10 cellular contexts compared by ENCODE assay signal in the genomic region with DNA sequence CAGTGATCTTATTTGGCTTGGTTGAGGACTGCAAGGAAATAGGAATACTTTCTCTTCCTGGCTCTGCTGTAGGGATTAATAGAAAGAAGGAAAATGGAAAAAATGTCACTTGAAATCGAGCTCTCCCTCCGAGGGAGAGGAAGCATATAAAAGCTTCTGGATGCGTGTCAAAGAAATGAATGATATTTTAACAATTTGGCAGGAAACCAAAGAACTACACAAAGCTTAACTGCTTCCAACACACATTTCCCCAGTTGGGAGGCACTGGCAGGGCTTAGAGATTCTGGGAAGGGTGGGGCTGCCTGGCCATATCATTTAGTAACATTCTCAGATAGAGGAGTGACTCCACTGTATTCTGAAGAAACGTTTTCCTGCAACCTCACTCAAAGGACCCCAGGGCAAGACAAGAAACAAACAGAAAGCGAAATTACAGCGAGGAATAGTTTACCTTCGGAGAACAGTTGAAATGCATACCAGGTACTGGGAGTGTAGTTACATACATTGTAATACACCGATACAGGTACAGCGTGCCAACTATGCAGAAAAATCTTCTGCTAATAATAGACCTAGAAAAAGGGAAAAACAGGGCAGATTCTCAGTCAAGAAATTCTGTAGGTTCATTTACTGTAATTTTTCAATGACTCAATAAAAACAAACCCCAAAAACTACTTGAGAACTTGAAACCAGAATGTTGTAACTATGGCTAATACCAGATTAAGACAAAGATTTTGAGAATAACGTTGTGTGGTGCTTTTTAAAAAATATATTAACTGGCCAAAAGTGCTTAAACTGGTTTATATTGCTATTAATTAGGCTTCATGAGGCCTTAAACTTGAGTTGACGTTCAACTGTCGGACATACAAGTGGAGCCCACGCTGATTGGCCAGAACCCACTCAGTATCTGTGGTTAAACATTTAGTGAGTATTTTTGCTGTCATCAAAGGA.
DNase-seq lines count a peak whose midpoint lies in the region; ATAC-seq and TF ChIP-seq lines count a peak whose summit lies in the region.
"Had no signal": no experiment of that assay in that cellular context is flagged by ENCODE, and none has a peak within 500 bp of the region (broad histone marks: within the 10 kb centered on the region; RNA-seq: fewer than 3 reads in every experiment).

No MANE protein-coding gene starts in this region.

- peak overlapping the region; percentile 43 for H3K4me3 ChIP-seq in fibroblast of the aortic adventitia (ENCODE audit: low read depth, low read length)
- no peak overlapping the region for H3K4me3 ChIP-seq in retinal pigment epithelial cell (ENCODE audit: low read length)

- TF ChIP-seq CTCF in fibroblast of the aortic adventitia (IDR thresholded peaks at IDR 0.05; ENCODE audit: insufficient read depth, low read length) = no peak
- no peak for TF ChIP-seq CTCF in retinal pigment epithelial cell (conservative IDR thresholded peaks at IDR 0.05; ENCODE audit: low read depth, low read length)

- H3K9me3 Mint-ChIP-seq in stimulated activated memory B cell treated with anti-CD40 and anti-IgM and Interleukin-4, amounts not matched to agents 10 μg/mL and 1 μg/mL and 100 μg/mL, for 72 hours = no peaks in the 10 kb centered on the region

- DNase-seq in GM03348 (ENCODE audit: low spot score) = peak; percentile 54
- DNase-seq in fibroblast of the aortic adventitia (ENCODE audit: low read depth) = peak; percentile 95
- peak; percentile 68 for DNase-seq in retinal pigment epithelial cell (ENCODE audit: low read depth)
- DNase-seq in NCI-H524 treated with DMSO at 0.1 percent for 48 hours (lab: John Stamatoyannopoulos, UW) = no peak
- no peak for DNase-seq in kidney glomerular epithelial cell (lab: John Stamatoyannopoulos, UW)
- DNase-seq: NCI-H2227 treated with DMSO at 0.1 percent for 48 hours had no signal

- peaks cover 32% of the 10 kb centered on the region for H3K36me3 Mint-ChIP-seq in stimulated activated memory B cell treated with anti-CD40 and anti-IgM and Interleukin-4, amounts not matched to agents 10 μg/mL and 1 μg/mL and 100 μg/mL, for 72 hours

- H3K4me3 Mint-ChIP-seq in stimulated activated memory B cell treated with anti-CD40 and anti-IgM and Interleukin-4, amounts not matched to agents 10 μg/mL and 1 μg/mL and 100 μg/mL, for 72 hours = no peak overlapping the region
- H3K4me3 Mint-ChIP-seq: activated naive CD8-positive, alpha-beta T cell had no signal

- peaks cover 29% of the 10 kb centered on the region for H3K4me1 Mint-ChIP-seq in stimulated activated memory B cell treated with anti-CD40 and anti-IgM and Interleukin-4, amounts not matched to agents 10 μg/mL and 1 μg/mL and 100 μg/mL, for 72 hours

- peak; percentile 18 for ATAC-seq in SK-N-SH treated with all-trans-retinoic acid at 6 μM for 48 hours
- no peak for ATAC-seq in stimulated activated memory B cell treated with anti-CD40 and anti-IgM and Interleukin-4, amounts not matched to agents 10 μg/mL and 1 μg/mL and 100 μg/mL, for 72 hours
- ATAC-seq in GM18502 (IDR thresholded peaks at IDR 0.05; ENCODE audit: poor library complexity, unreplicated experiment) = no peak

- H3K27me3 Mint-ChIP-seq in stimulated activated memory B cell treated with anti-CD40 and anti-IgM and Interleukin-4, amounts not matched to agents 10 μg/mL and 1 μg/mL and 100 μg/mL, for 72 hours = no peaks in the 10 kb centered on the region
- H3K27me3 Mint-ChIP-seq: activated naive CD8-positive, alpha-beta T cell had no signal

- H3K27ac Mint-ChIP-seq in stimulated activated memory B cell treated with anti-CD40 and anti-IgM and Interleukin-4, amounts not matched to agents 10 μg/mL and 1 μg/mL and 100 μg/mL, for 72 hours = no peak overlapping the region
- H3K27ac Mint-ChIP-seq: activated naive CD8-positive, alpha-beta T cell had no signal

TF ChIP-seq in SK-N-SH treated with all-trans-retinoic acid at 6 μM for 48 hours, 23 proteins besides CTCF, POLR2A, EP300 and RAD21:
- TF ChIP-seq ZNF8 (CRISPR knock-in tag; IDR thresholded peaks at IDR 0.05) (no peak), BACH2 (CRISPR knock-in tag; IDR thresholded peaks at IDR 0.05; ENCODE audit: borderline replicate concordance) (no peak), OSR1 (CRISPR knock-in tag; IDR thresholded peaks at IDR 0.05) (no peak), ARNTL (CRISPR knock-in tag; IDR thresholded peaks at IDR 0.05; ENCODE audit: borderline replicate concordance, low read depth) (no peak), ESRRG (CRISPR knock-in tag; IDR thresholded peaks at IDR 0.05) (no peak), TOX (CRISPR knock-in tag; IDR thresholded peaks at IDR 0.05; ENCODE audit: borderline replicate concordance) (no peak), ZC3H10 (CRISPR knock-in tag; IDR thresholded peaks at IDR 0.05) (no peak), ISL1 (CRISPR knock-in tag; IDR thresholded peaks at IDR 0.05) (no peak), ZNF70 (CRISPR knock-in tag; IDR thresholded peaks at IDR 0.05) (no peak)
- TF ChIP-seq, protein P1, sequence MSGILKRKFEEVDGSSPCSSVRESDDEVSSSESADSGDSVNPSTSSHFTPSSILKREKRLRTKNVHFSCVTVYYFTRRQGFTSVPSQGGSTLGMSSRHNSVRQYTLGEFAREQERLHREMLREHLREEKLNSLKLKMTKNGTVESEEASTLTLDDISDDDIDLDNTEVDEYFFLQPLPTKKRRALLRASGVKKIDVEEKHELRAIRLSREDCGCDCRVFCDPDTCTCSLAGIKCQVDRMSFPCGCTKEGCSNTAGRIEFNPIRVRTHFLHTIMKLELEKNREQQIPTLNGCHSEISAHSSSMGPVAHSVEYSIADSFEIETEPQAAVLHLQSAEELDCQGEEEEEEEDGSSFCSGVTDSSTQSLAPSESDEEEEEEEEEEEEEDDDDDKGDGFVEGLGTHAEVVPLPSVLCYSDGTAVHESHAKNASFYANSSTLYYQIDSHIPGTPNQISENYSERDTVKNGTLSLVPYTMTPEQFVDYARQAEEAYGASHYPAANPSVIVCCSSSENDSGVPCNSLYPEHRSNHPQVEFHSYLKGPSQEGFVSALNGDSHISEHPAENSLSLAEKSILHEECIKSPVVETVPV (CRISPR knock-in tag; IDR thresholded peaks at IDR 0.05) = no peak
- TF ChIP-seq, protein P2, sequence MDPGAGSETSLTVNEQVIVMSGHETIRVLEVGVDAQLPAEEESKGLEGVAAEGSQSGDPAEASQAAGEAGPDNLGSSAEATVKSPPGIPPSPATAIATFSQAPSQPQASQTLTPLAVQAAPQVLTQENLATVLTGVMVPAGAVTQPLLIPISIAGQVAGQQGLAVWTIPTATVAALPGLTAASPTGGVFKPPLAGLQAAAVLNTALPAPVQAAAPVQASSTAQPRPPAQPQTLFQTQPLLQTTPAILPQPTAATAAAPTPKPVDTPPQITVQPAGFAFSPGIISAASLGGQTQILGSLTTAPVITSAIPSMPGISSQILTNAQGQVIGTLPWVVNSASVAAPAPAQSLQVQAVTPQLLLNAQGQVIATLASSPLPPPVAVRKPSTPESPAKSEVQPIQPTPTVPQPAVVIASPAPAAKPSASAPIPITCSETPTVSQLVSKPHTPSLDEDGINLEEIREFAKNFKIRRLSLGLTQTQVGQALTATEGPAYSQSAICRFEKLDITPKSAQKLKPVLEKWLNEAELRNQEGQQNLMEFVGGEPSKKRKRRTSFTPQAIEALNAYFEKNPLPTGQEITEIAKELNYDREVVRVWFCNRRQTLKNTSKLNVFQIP (CRISPR knock-in tag; IDR thresholded peaks at IDR 0.05; ENCODE audit: borderline replicate concordance, low read depth) = no peak
TF ChIP-seq in SK-N-SH treated with all-trans-retinoic acid at 6 μM for 48 hours: peak in this region for 0.

Comparison
In these comparisons a context has a peak if more than half of its experiments do, and no peak if none do; other contexts are left out.
1. DNase-seq: peak in GM03348 (single experiment), fibroblast of the aortic adventitia (single experiment) and retinal pigment epithelial cell (single experiment); none in NCI-H524 treated with DMSO at 0.1 percent for 48 hours (single experiment) and kidney glomerular epithelial cell (single experiment).